27 cellular contexts compared by ENCODE assay signal in the genomic region with DNA sequence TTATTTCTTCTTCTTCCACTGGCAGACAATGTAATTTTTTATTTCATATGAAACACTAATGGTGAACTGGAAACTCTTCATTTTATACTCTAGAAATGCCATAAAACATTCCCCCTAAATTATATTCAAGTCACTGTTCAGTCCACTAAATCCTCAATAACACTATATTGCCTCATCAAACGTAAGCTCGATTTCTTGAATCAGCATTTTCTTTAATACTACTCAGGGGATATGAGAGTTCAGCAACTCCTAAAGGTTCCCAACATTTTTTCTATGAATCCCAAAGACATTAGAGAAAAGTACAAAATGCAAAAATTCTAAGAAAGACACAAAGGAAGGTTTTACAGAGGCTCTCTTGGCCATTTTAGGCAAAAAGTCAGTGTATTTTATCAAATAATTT.
"Had no signal": no experiment of that assay in that cellular context is flagged by ENCODE, and none has a peak within 500 bp of the region (broad histone marks: within the 10 kb centered on the region; RNA-seq: fewer than 3 reads in every experiment).

No MANE protein-coding gene starts in this region.

- H3K36me3 ChIP-seq: colonic mucosa, esophagus squamous epithelium, gastrocnemius medialis, heart left ventricle, left lung, lower lobe of right lung had no signal

- H3K9me3 Mint-ChIP-seq: dendritic cell treated with granulocyte-macrophage colony-stimulating factor and Interleukin-4, amounts not matched to agents 40 ng/mL and 50 ng/mL, for 4 days; effector memory CD8-positive, alpha-beta T cell; endodermal cell; mesothelial cell of epicardium had no signal

- DNase-seq: cerebellar nuclear complex; colonic mucosa; cortex of kidney; effector CD8-positive, alpha-beta T cell; effector memory CD8-positive, alpha-beta T cell; endodermal cell; erythroblast; esophagus squamous epithelium; foreskin fibroblast; foreskin melanocyte; gastrocnemius medialis; glutamatergic neuron; heart left ventricle; hippocampal formation; left cardiac atrium; left lung; left ventricle myocardium superior; lower lobe of right lung; mesenchymal stem cell; mucosa of descending colon had no signal

- FAIRE-seq: endometrium, islet of Langerhans, keratinocyte had no signal

- H3K9me3 ChIP-seq: colonic mucosa, esophagus squamous epithelium, gastrocnemius medialis, heart left ventricle, left lung, lower lobe of right lung, mucosa of descending colon had no signal

- H3K27me3 ChIP-seq: colonic mucosa, esophagus squamous epithelium, gastrocnemius medialis, heart left ventricle, left lung had no signal

- H3K4me1 ChIP-seq: colonic mucosa, esophagus squamous epithelium, gastrocnemius medialis, left lung, lower lobe of right lung had no signal

- H3K27ac ChIP-seq: colonic mucosa, epithelial cell of prostate, esophagus squamous epithelium, gastrocnemius medialis, heart left ventricle, left lung, lower lobe of right lung had no signal

- H3K36me3 Mint-ChIP-seq: mesothelial cell of epicardium had no signal

- H3K4me3 ChIP-seq: colonic mucosa, esophagus squamous epithelium, gastrocnemius medialis, heart left ventricle, left lung, lower lobe of right lung, mucosa of descending colon had no signal

- H3K27ac Mint-ChIP-seq: dendritic cell treated with granulocyte-macrophage colony-stimulating factor and Interleukin-4, amounts not matched to agents 40 ng/mL and 50 ng/mL, for 4 days; effector memory CD8-positive, alpha-beta T cell; endodermal cell had no signal

- H3K27me3 Mint-ChIP-seq: dendritic cell treated with granulocyte-macrophage colony-stimulating factor and Interleukin-4, amounts not matched to agents 40 ng/mL and 50 ng/mL, for 4 days had no signal

- H3K4me3 Mint-ChIP-seq: dendritic cell treated with granulocyte-macrophage colony-stimulating factor and Interleukin-4, amounts not matched to agents 40 ng/mL and 50 ng/mL, for 4 days; effector memory CD8-positive, alpha-beta T cell; endodermal cell; mesothelial cell of epicardium had no signal

- ATAC-seq: effector memory CD8-positive, alpha-beta T cell; esophagus mucosa; gastrocnemius medialis; heart left ventricle; left cardiac atrium; left lung; left ventricle myocardium superior; lower lobe of right lung; mucosa of descending colon had no signal
